Comparison of ENCODE assay signal across 21 cellular contexts in genomic region chr11:304061-304506, GRCh38. TPM values are rescaled to one million over a fixed set of nuclear protein-coding genes. Genes with fewer than 3 reads are reported as not detected.
"Had no signal": no experiment of that assay in that cellular context is flagged by ENCODE, and none has a peak within 500 bp of the region (broad histone marks: within the 10 kb centered on the region; RNA-seq: fewer than 3 reads in every experiment).

No MANE protein-coding gene starts in this region.

- H3K4me3 ChIP-seq: cardiac muscle cell, psoas muscle, smooth muscle cell had no signal

- DNase-seq: activated CD4-positive, alpha-beta T cell treated with anti-CD3 and anti-CD28 coated beads for 1 hour; activated CD4-positive, alpha-beta T cell treated with anti-CD3 and anti-CD28 coated beads, Interleukin-2, amount 50 U/mL, for 4 hours; activated naive CD4-positive, alpha-beta T cell; activated naive CD8-positive, alpha-beta T cell treated with anti-CD3 and anti-CD28 coated beads for 36 hours; effector memory CD8-positive, alpha-beta T cell; foreskin fibroblast; hippocampal formation; stimulated activated CD4-positive, alpha-beta T cell treated with anti-CD3 and anti-CD28 coated beads, Interleukin-4, amount 100 ng/mL, for 24 hours had no signal

- ATAC-seq: activated T-helper 17 cell treated with anti-CD3 and anti-CD28 coated beads, Interleukin-2, amount 50 U/mL, for 72 hours; effector memory CD8-positive, alpha-beta T cell; psoas muscle had no signal

- H3K9me3 ChIP-seq: psoas muscle had no signal

- H3K27me3 ChIP-seq: cardiac muscle cell had no signal

- H3K4me1 ChIP-seq: psoas muscle had no signal

- H3K27ac ChIP-seq: cardiac muscle cell, psoas muscle had no signal

- H3K36me3 ChIP-seq: cardiac muscle cell had no signal

- FAIRE-seq: islet of Langerhans had no signal

- H3K4me2 ChIP-seq: smooth muscle cell had no signal

RNA-seq across cellular contexts. Expression of gene IFITM2, which starts 3.5 kb away (rescaled TPM):
- polyA plus RNA-seq: neural cell had no signal

RNA-seq across cellular contexts. Expression of gene IFITM5, which starts 4.8 kb away (rescaled TPM):
- total RNA-seq: activated CD8-positive, alpha-beta memory T cell treated with anti-CD3 and anti-CD28 coated beads for 36 hours; activated naive CD8-positive, alpha-beta T cell treated with anti-CD3 and anti-CD28 coated beads for 36 hours; activated T-helper 17 cell treated with anti-CD3 and anti-CD28 coated beads, Interleukin-2, amount 50 U/mL, for 72 hours; cardiac muscle cell; dermis microvascular lymphatic vessel endothelial cell; glomerular endothelial cell; lung microvascular endothelial cell; mononuclear cell; omental fat pad; psoas muscle; sciatic nerve; smooth muscle cell had no signal
- polyA plus RNA-seq: cardiac muscle cell, neural cell, psoas muscle, smooth muscle cell had no signal

RNA-seq across cellular contexts. Expression of gene IFITM3, which starts 16.6 kb away (rescaled TPM):
- polyA plus RNA-seq: neural cell had no signal
